ENCODE assay signal across 13 cellular contexts in genomic region chr10:91617073-91617580, GRCh38. TPM values are rescaled to one million over a fixed set of nuclear protein-coding genes. Genes with fewer than 3 reads are reported as not detected.
DNase-seq lines count a peak whose midpoint lies in the region; ATAC-seq, FAIRE-seq and TF ChIP-seq lines count a peak whose summit lies in the region.
"Had no signal": no experiment of that assay in that cellular context is flagged by ENCODE, and none has a peak within 500 bp of the region (broad histone marks: within the 10 kb centered on the region; RNA-seq: fewer than 3 reads in every experiment).

No MANE protein-coding gene starts in this region.

- H3K4me3 ChIP-seq in fibroblast of the aortic adventitia (ENCODE audit: low read depth, low read length): no peak overlapping the region

- FAIRE-seq in HTR-8/SVneo (lab: Jason Lieb, UNC) (peak; percentile 55), urothelium cell line (lab: Jason Lieb, UNC) (peak; percentile 61)

- TF ChIP-seq CTCF in fibroblast of the aortic adventitia (IDR thresholded peaks at IDR 0.05; ENCODE audit: insufficient read depth, low read length): no peak

- no peak for ATAC-seq in HG03571 (IDR thresholded peaks at IDR 0.05; ENCODE audit: unreplicated experiment)
- ATAC-seq: esophagus mucosa, sciatic nerve had no signal

- DNase-seq in HTR-8/SVneo (ENCODE audit: insufficient read length, low spot score) (peak; percentile 49), SW480 (ENCODE audit: low spot score) (peak; percentile 77), fibroblast of the aortic adventitia (ENCODE audit: low read depth) (peak; percentile 89), urothelium cell line (ENCODE audit: low spot score) (peak; percentile 50), NCI-H1105 treated with DMSO at 0.1 percent for 48 hours (lab: John Stamatoyannopoulos, UW) (no peak), NCI-H187 treated with DMSO at 0.1 percent for 48 hours (lab: John Stamatoyannopoulos, UW) (no peak)
- DNase-seq: GOT3, kidney glomerular epithelial cell, naive B cell, NCI-H1417 treated with DMSO at 0.1 percent for 48 hours had no signal

RNA-seq across cellular contexts. Expression of gene PPP1R3C, which starts 15.7 kb away (rescaled TPM):
- total RNA-seq in fibroblast of the aortic adventitia (ENCODE audit: low replicate concordance): 41.1 and 92.6 TPM in 2 replicates

Comparison
In these comparisons a context has a peak if more than half of its experiments do, and no peak if none do; other contexts are left out.
1. DNase-seq: peak in HTR-8/SVneo (single experiment), SW480 (single experiment), fibroblast of the aortic adventitia (single experiment) and urothelium cell line (single experiment); none in NCI-H1105 treated with DMSO at 0.1 percent for 48 hours (single experiment) and NCI-H187 treated with DMSO at 0.1 percent for 48 hours (single experiment).